10 cellular contexts compared by ENCODE assay signal in genomic region chr15:91956026-91956723, GRCh38.
DNase-seq lines count a peak whose midpoint lies in the region; ATAC-seq and TF ChIP-seq lines count a peak whose summit lies in the region.
"Had no signal": no experiment of that assay in that cellular context is flagged by ENCODE, and none has a peak within 500 bp of the region (broad histone marks: within the 10 kb centered on the region; RNA-seq: fewer than 3 reads in every experiment).

No MANE protein-coding gene starts in this region.

- intact Hi-C loops in lower lobe of right lung (cut with DNase I) = no loop called here
- intact Hi-C loops in CD4-positive, alpha-beta T cell (cut with DNase I, micrococcal nuclease) = no loop called here

- H3K9me3 ChIP-seq in MG63 (no peaks in the 10 kb centered on the region), lower lobe of right lung (no peaks in the 10 kb centered on the region)
- H3K9me3 ChIP-seq in CD4-positive, alpha-beta T cell (ENCODE audit: control insufficient read depth, low read length) = no peaks in the 10 kb centered on the region

- H3K36me3 Mint-ChIP-seq in endothelial cell (ENCODE audit: low read depth, unreplicated experiment) = no peaks in the 10 kb centered on the region
- H3K36me3 Mint-ChIP-seq in CD4-positive, alpha-beta T cell (ENCODE audit: low read depth) = no peaks in the 10 kb centered on the region

- no peak overlapping the region for H3K4me3 Mint-ChIP-seq in endothelial cell (ENCODE audit: unreplicated experiment)
- no peak overlapping the region for H3K4me3 Mint-ChIP-seq in CD4-positive, alpha-beta T cell
- H3K4me3 Mint-ChIP-seq: activated naive CD4-positive, alpha-beta T cell treated with anti-CD3 and anti-CD28 coated beads for 36 hours had no signal

- H3K4me3 ChIP-seq in MG63 (no peak overlapping the region), lower lobe of right lung (no peak overlapping the region)

- H3K27ac Mint-ChIP-seq in endothelial cell (ENCODE audit: unreplicated experiment) = peak overlapping the region; percentile 94
- no peak overlapping the region for H3K27ac Mint-ChIP-seq in CD4-positive, alpha-beta T cell
- H3K27ac Mint-ChIP-seq: activated naive CD4-positive, alpha-beta T cell treated with anti-CD3 and anti-CD28 coated beads for 36 hours had no signal

- POLR2A ChIA-PET in CD4-positive, alpha-beta T cell (lab: Charles Lee) = no interaction called here

- no peak for ATAC-seq in lower lobe of right lung
- no peak for ATAC-seq in CD4-positive, alpha-beta T cell (ENCODE audit: poor library complexity)

- peak; percentile 39 for DNase-seq in A172 (ENCODE audit: low spot score)
- peak; percentile 44 for DNase-seq in MG63
- peak; percentile 31 for DNase-seq in endothelial cell (ENCODE audit: low spot score)
- DNase-seq in lower lobe of right lung = no peak
- no peak for DNase-seq in cerebellar cortex (ENCODE audit: low spot score)
- DNase-seq in T-helper 2 cell = no peak
- no peak for DNase-seq in CD4-positive, alpha-beta T cell
- DNase-seq in D341Med (ENCODE audit: low spot score) = no peak
- DNase-seq: activated naive CD4-positive, alpha-beta T cell treated with anti-CD3 and anti-CD28 coated beads for 36 hours; NK-92 treated with Interleukin-12 subunit alpha and Interleukin-12 subunit beta, amount 100 ng/mL, for 24 hours had no signal

- CTCF ChIA-PET in CD4-positive, alpha-beta T cell (lab: Charles Lee) = no interaction called here

- peaks cover 27% of the 10 kb centered on the region for H3K4me1 ChIP-seq in lower lobe of right lung

- peaks cover 11% of the 10 kb centered on the region for H3K27me3 Mint-ChIP-seq in endothelial cell (ENCODE audit: unreplicated experiment)
- H3K27me3 Mint-ChIP-seq in CD4-positive, alpha-beta T cell = no peaks in the 10 kb centered on the region

- TF ChIP-seq CTCF in endothelial cell (IDR thresholded peaks at IDR 0.05; ENCODE audit: unreplicated experiment) (no peak), lower lobe of right lung (IDR thresholded peaks at IDR 0.05) (no peak)
- TF ChIP-seq CTCF in CD4-positive, alpha-beta T cell (IDR thresholded peaks at IDR 0.05) = no peak

- H3K4me1 Mint-ChIP-seq in endothelial cell (ENCODE audit: unreplicated experiment) = peaks cover 44% of the 10 kb centered on the region
- peaks cover 42% of the 10 kb centered on the region for H3K4me1 Mint-ChIP-seq in CD4-positive, alpha-beta T cell (ENCODE audit: low read depth)

- no peaks in the 10 kb centered on the region for H3K27me3 ChIP-seq in MG63
- H3K27me3 ChIP-seq in lower lobe of right lung (ENCODE audit: low read depth) = no peaks in the 10 kb centered on the region
- no peaks in the 10 kb centered on the region for H3K27me3 ChIP-seq in CD4-positive, alpha-beta T cell (ENCODE audit: control insufficient read depth, insufficient read depth, low read length)

- H3K36me3 ChIP-seq in MG63 (no peaks in the 10 kb centered on the region), lower lobe of right lung (no peaks in the 10 kb centered on the region)

- H3K27ac ChIP-seq in lower lobe of right lung = peak overlapping the region; percentile 34
- H3K27ac ChIP-seq in CD4-positive, alpha-beta T cell (ENCODE audit: low read depth, low read length) = no peak overlapping the region

- no peaks in the 10 kb centered on the region for H3K9me3 Mint-ChIP-seq in endothelial cell (ENCODE audit: unreplicated experiment)
- H3K9me3 Mint-ChIP-seq in CD4-positive, alpha-beta T cell = no peaks in the 10 kb centered on the region
- H3K9me3 Mint-ChIP-seq: activated naive CD4-positive, alpha-beta T cell treated with anti-CD3 and anti-CD28 coated beads for 36 hours had no signal

Comparison
In these comparisons a context has a peak if more than half of its experiments do, and no peak if none do; other contexts are left out.
1. DNase-seq: peak in A172 (single experiment), MG63 (single experiment) and endothelial cell (single experiment); none in lower lobe of right lung (single experiment), cerebellar cortex (single experiment), T-helper 2 cell (0 of 5), CD4-positive, alpha-beta T cell (0 of 10) and D341Med (single experiment).